In the genomic region with DNA sequence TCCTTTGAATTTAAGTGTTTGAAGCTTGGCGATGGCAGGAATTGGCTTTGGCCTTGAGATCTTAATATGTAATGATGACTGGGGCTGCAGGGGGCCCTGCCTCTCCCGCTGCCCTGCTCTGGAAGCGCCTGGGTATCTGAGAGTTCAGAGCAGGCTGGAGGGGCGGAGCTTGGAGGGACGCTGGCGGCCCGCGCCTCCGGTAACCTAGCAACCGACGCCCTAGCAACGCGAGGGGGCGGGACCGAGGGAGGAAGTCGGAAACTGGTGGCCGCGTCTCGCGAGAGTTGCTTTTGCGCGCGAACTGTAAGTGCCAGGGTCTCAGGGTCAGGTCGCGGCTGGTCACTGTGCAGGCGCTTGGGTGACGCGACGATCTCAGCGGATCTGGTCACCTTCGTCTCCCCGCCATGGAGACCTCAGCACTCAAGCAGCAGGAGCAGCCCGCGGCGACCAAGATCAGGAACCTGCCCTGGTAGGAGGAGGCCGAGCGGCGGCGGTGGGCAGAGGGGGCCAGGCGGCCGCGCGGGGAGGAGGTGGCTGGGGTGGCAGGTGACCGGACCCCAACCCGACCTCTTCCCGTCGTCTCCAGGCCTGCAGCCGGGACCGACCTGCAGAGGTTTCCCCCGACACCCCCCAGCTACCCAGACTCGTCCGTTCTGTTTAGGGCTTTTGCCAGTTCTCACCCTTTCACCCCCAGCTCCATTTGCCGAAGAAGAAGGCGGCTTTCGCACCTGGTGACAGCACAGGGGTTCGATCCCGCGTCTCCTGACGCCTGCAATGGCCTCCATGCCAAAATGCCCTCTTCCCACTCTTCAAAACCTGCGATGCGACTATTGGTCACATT, we compare ENCODE assay signal across 8 cellular contexts. TPM values are rescaled to one million over a fixed set of nuclear protein-coding genes. Genes with fewer than 3 reads are reported as not detected.
DNase-seq lines count a peak whose midpoint lies in the region; ATAC-seq and TF ChIP-seq lines count a peak whose summit lies in the region.

A gene with protein sequence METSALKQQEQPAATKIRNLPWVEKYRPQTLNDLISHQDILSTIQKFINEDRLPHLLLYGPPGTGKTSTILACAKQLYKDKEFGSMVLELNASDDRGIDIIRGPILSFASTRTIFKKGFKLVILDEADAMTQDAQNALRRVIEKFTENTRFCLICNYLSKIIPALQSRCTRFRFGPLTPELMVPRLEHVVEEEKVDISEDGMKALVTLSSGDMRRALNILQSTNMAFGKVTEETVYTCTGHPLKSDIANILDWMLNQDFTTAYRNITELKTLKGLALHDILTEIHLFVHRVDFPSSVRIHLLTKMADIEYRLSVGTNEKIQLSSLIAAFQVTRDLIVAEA (plus strand): TSS at position 280 of the 841 bp plus-strand sequence. CDS start 125 bp downstream, at position 405.

- no peaks in the 10 kb centered on the region for H3K9me3 Mint-ChIP-seq in activated CD4-positive, alpha-beta T cell treated with anti-CD3 and anti-CD28 coated beads for 36 hours (ENCODE audit: low read depth)

- TF ChIP-seq CTCF in BJ (IDR thresholded peaks at IDR 0.05; ENCODE audit: insufficient read depth, low read depth, low read length) (no peak), colonic mucosa (IDR thresholded peaks at IDR 0.05) (no peak)

- peak within 1 kb of the TSS; percentile 97 for H3K4me3 Mint-ChIP-seq in activated CD4-positive, alpha-beta T cell treated with anti-CD3 and anti-CD28 coated beads for 36 hours

- intact Hi-C loops in activated CD4-positive, alpha-beta T cell treated with anti-CD3 and anti-CD28 coated beads for 36 hours (cut with DNase I, micrococcal nuclease): loop anchor here (1.0 to 5.0 kb wide), 13 partner anchors 19 to 1650 kb away; partner anchors contain the start of genes WSB2 (in 2 of the 2), FBXO21 (in 1 of the 2), KSR2 (in 1 of the 2) and PEBP1 (in 1 of the 2)
- intact Hi-C loops in colonic mucosa (cut with DNase I): no loop called here

- POLR2A ChIA-PET in BJ (lab: Charles Lee): interaction anchor here (0.7 kb wide), 1 partner anchor 13 kb away, joined by 7 read pairs; no protein-coding TSS in a partner anchor
- POLR2A ChIA-PET in activated CD4-positive, alpha-beta T cell treated with anti-CD3 and anti-CD28 coated beads for 36 hours (lab: Charles Lee): interaction anchor here (0.5 to 2.2 kb wide), 9 partner anchors 10 to 361 kb away, joined by 3 to 10 read pairs (median 4); no protein-coding TSS in a partner anchor

- no peaks in the 10 kb centered on the region for H3K27me3 Mint-ChIP-seq in activated CD4-positive, alpha-beta T cell treated with anti-CD3 and anti-CD28 coated beads for 36 hours

- H3K4me3 ChIP-seq in BJ (ENCODE audit: low read depth, low read length) (peak within 1 kb of the TSS; percentile 95), colonic mucosa (peak within 1 kb of the TSS; percentile 92)

- CTCF ChIA-PET in BJ (lab: Yijun Ruan, JAX): interaction anchor here (1.4 to 1.5 kb wide), 3 partner anchors 16 to 160 kb away, joined by 4 to 5 read pairs (median 4); no protein-coding TSS in a partner anchor
- CTCF ChIA-PET in activated CD4-positive, alpha-beta T cell treated with anti-CD3 and anti-CD28 coated beads for 36 hours (lab: Charles Lee): interaction anchor here (0.6 to 2.1 kb wide), 13 partner anchors 18 to 820 kb away, joined by 3 to 9 read pairs (median 4); partner anchors contain the start of genes PEBP1, SUDS3 and WSB2

- DNase-seq in BJ (ENCODE audit: low read depth) (peak; percentile 76), GM19240 (ENCODE audit: insufficient read length, low spot score) (peak; percentile 95), NCI-H524 treated with DMSO at 0.1 percent for 48 hours (lab: John Stamatoyannopoulos, UW) (peak; percentile 79), colonic mucosa (peak; percentile 99), kidney tubule cell (ENCODE audit: low spot score) (peak; percentile 97)
- peak; percentile 99 for DNase-seq in activated CD4-positive, alpha-beta T cell treated with anti-CD3 and anti-CD28 coated beads for 36 hours
- peak; percentile 96 to 99 (median 96) for DNase-seq in stimulated activated CD4-positive, alpha-beta T cell treated with anti-CD3 and anti-CD28 coated beads, Interleukin-1b, Interleukin-23, amount 100 ng/mL, for 24 hours (ENCODE audit: low read depth in 4 of 4, low spot score in 1 of 4)

- peak; percentile 94 for ATAC-seq in HG03457 (IDR thresholded peaks at IDR 0.05; ENCODE audit: unreplicated experiment)
- ATAC-seq in activated CD4-positive, alpha-beta T cell treated with anti-CD3 and anti-CD28 coated beads for 36 hours: peak; percentile 98

- H3K36me3 ChIP-seq in BJ (ENCODE audit: control insufficient read depth, insufficient read depth, low read length) (no peaks in the 10 kb centered on the region; the same call in 1 of the 2 replicates), colonic mucosa (no peaks in the 10 kb centered on the region)

- H3K4me1 Mint-ChIP-seq in activated CD4-positive, alpha-beta T cell treated with anti-CD3 and anti-CD28 coated beads for 36 hours: peaks cover 15% of the 10 kb centered on the region

- peak within 1 kb of the TSS; percentile 86 to 89 for H3K9ac ChIP-seq in colonic mucosa (ENCODE audit: low read depth in 2 of 2, low read length in 2 of 2)

- no peak within 1 kb of the TSS for H3K27ac ChIP-seq in colonic mucosa

- no peaks in the 10 kb centered on the region for H3K27me3 ChIP-seq in BJ (ENCODE audit: control insufficient read depth, insufficient read depth, low read length)
- H3K27me3 ChIP-seq in colonic mucosa: no peaks in the 10 kb centered on the region

- H3K27ac Mint-ChIP-seq in activated CD4-positive, alpha-beta T cell treated with anti-CD3 and anti-CD28 coated beads for 36 hours: peak within 1 kb of the TSS; percentile 90

- H3K9me3 ChIP-seq in colonic mucosa: no peaks in the 10 kb centered on the region

- H3K4me1 ChIP-seq in colonic mucosa: peaks cover 10% of the 10 kb centered on the region

- peaks cover 33% of the 10 kb centered on the region for H3K36me3 Mint-ChIP-seq in activated CD4-positive, alpha-beta T cell treated with anti-CD3 and anti-CD28 coated beads for 36 hours (ENCODE audit: low read depth)

RNA-seq across cellular contexts. Expression of the gene that starts here (rescaled TPM):
- 11.5 and 13.3 TPM in 2 replicates for polyA plus RNA-seq in BJ (2011; rRNA removed)
- 6.8 and 7.8 TPM in 2 replicates for polyA minus RNA-seq in BJ (2011; rRNA and poly(A)+ RNA removed)
- total RNA-seq in activated CD4-positive, alpha-beta T cell treated with anti-CD3 and anti-CD28 coated beads for 36 hours: 10 to 100 TPM; 63.0 to 78.9 TPM
- 10 to 100 TPM in 1 of 2 donors, 1 to 10 TPM in 1; 9.4 to 36.0 TPM for total RNA-seq in colonic mucosa
